Comparison of ENCODE assay signal across 13 cellular contexts in the genomic region with DNA sequence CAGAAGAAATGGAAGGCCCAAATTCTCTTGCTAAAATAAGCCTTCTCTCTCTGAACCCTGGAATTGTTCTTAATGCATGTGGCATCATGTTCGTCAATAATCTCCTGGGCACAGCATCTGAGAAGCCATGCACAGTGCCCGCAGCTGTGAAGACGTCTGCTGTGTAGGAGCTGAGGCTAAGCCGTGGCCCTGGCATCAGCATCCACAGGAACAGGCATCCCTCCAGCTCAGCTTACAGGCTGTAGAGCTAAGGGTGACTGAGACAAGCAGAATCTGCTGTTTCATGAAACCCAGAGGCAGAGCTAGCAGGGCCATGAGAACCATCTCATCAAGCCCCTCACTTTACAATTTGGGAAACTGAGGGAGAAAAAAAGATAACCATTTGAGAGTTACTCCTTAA.
DNase-seq lines count a peak whose midpoint lies in the region; TF ChIP-seq lines count a peak whose summit lies in the region.
"Had no signal": no experiment of that assay in that cellular context is flagged by ENCODE, and none has a peak within 500 bp of the region (broad histone marks: within the 10 kb centered on the region; RNA-seq: fewer than 3 reads in every experiment).

No MANE protein-coding gene starts in this region.

- H3K36me3 ChIP-seq in skeletal muscle tissue (ENCODE audit: control insufficient read depth in 3 of 3, insufficient read depth in 3 of 3, low read length in 3 of 3) (no peaks in the 10 kb centered on the region), suprapubic skin (no peaks in the 10 kb centered on the region)

- TF ChIP-seq POLR2A in suprapubic skin (IDR thresholded peaks at IDR 0.05), result no peak

- H3K27me3 ChIP-seq in skeletal muscle tissue (ENCODE audit: control insufficient read depth in 3 of 3, insufficient read depth in 3 of 3, low read length in 3 of 3) (no peaks in the 10 kb centered on the region), suprapubic skin (peaks cover 28% of the 10 kb centered on the region)

- TF ChIP-seq EP300 in suprapubic skin (IDR thresholded peaks at IDR 0.05), result no peak

- DNase-seq in NCI-H1105 (lab: John Stamatoyannopoulos, UW), result peak; percentile 41
- DNase-seq in posterior cingulate gyrus, result peak in 6 of 10 donors; percentile 10 to 88 (median 61)
- no peak for DNase-seq in GDM1 (lab: John Stamatoyannopoulos, UW)
- DNase-seq in suprapubic skin (ENCODE audit: low spot score in 2 of 2), result no peak
- DNase-seq in NCI-H1694 treated with DMSO at 0.1 percent for 48 hours (lab: John Stamatoyannopoulos, UW), result no peak
- DNase-seq: ACHN; Caco-2; CD4-positive, alpha-beta T cell; HCEC 1CT had no signal

- H3K4me1 ChIP-seq in skeletal muscle tissue (ENCODE audit: control insufficient read depth in 3 of 3, insufficient read depth in 3 of 3, low read length in 3 of 3), result peaks cover 51 to 81% (median 56%) of the 10 kb centered on the region in 3 donors
- no peaks in the 10 kb centered on the region for H3K4me1 ChIP-seq in suprapubic skin
- H3K4me1 ChIP-seq: Caco-2 had no signal

- no peak overlapping the region for H3K9ac ChIP-seq in skeletal muscle tissue (ENCODE audit: low read depth in 1 of 3, low read length in 3 of 3)

- H3K4me3 ChIP-seq in skeletal muscle tissue (ENCODE audit: low read length in 3 of 3), result no peak overlapping the region
- no peak overlapping the region for H3K4me3 ChIP-seq in suprapubic skin
- H3K4me3 ChIP-seq: GM23338 had no signal

- H3K9me3 ChIP-seq in skeletal muscle tissue (ENCODE audit: control insufficient read depth in 3 of 3, low read length in 3 of 3) (no peaks in the 10 kb centered on the region), suprapubic skin (no peaks in the 10 kb centered on the region)
- H3K9me3 ChIP-seq: Caco-2 had no signal

- no peak for TF ChIP-seq CTCF in suprapubic skin (IDR thresholded peaks at IDR 0.05)

- WGBS in suprapubic skin, result 47% methylated on average over 4 of the region's 4 CpGs

- intact Hi-C loops in posterior cingulate gyrus (cut with DNase I), result loop anchor here (10.0 kb wide), 1 partner anchor 55 kb away; no protein-coding TSS in a partner anchor

- H3K27ac ChIP-seq in cingulate gyrus (ENCODE audit: low read depth, low read length), result peak overlapping the region; percentile 48
- peak overlapping the region; percentile 34 for H3K27ac ChIP-seq in skeletal muscle tissue (ENCODE audit: low read depth, low read length)
- no peak overlapping the region for H3K27ac ChIP-seq in suprapubic skin
- H3K27ac ChIP-seq: C4-2B had no signal

Comparison
In these comparisons a context has a peak if more than half of its experiments do, and no peak if none do; other contexts are left out.
1. DNase-seq: peak in NCI-H1105 (single experiment) and posterior cingulate gyrus (6 of 10); none in GDM1 (single experiment), suprapubic skin (0 of 2) and NCI-H1694 treated with DMSO at 0.1 percent for 48 hours (single experiment).